In the genomic region with DNA sequence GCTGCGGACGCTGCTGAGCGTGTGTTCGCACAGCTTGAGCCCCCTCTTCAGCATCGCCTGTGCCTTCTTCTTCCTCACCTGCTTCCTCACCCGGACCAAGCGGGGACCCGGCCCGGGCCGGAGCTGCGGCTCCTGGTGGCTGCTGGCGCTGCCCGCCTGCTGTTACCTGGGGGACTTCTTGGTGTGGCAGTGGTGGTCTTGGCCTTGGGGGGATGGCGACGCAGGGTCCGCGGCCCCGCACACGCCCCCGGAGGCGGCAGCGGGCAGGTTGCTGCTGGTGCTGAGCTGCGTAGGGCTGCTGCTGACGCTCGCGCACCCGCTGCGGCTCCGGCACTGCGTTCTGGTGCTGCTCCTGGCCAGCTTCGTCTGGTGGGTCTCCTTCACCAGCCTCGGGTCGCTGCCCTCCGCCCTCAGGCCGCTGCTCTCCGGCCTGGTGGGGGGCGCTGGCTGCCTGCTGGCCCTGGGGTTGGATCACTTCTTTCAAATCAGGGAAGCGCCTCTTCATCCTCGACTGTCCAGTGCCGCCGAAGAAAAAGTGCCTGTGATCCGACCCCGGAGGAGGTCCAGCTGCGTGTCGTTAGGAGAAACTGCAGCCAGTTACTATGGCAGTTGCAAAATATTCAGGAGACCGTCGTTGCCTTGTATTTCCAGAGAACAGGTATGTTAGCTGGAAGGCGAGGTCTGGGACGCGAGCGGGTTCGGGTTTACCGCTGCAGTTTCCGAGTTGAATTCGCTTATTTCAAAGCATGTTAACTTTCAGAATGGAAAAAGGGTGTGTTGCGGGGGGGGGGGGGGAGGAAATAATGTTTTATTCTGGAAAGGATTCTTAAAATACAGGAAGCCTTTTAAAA, we compare ENCODE assay signal across 8 cellular contexts. TPM values are rescaled to one million over a fixed set of nuclear protein-coding genes. Genes with fewer than 3 reads are reported as not detected.
DNase-seq lines count a peak whose midpoint lies in the region; ATAC-seq, FAIRE-seq and TF ChIP-seq lines count a peak whose summit lies in the region.

No MANE protein-coding gene starts in this region.

- intact Hi-C loops in HCT116 (cut with micrococcal nuclease) = loop anchor here (10.0 kb wide), 1 partner anchor 250 kb away; a partner anchor contains a TSS

- peak overlapping the region; percentile 73 for H3K27ac ChIP-seq in HCT116 (ENCODE audit: low read depth, low read length)
- H3K27ac ChIP-seq in mesodermal cell (ENCODE audit: low read depth, low read length, severe bottlenecking) = no peak overlapping the region

- BruUV-seq in HCT116 (replicated peaks; lab: Mats Ljungman, UMichigan) = no TSS peak

- 1% methylated on average over 47 to 55 of the region's 56 CpGs for WGBS in mesodermal cell (ENCODE audit: insufficient coverage in 2 of 2), 2 experiments

- no peaks in the 10 kb centered on the region for H3K9me3 Mint-ChIP-seq in stimulated activated naive CD8-positive, alpha-beta T cell treated with anti-CD3 and anti-CD28 coated beads, Interleukin-15, Interleukin-2, amounts not matched to agents 100 ng/mL and 50 ng/mL, for 24 hours

- TF ChIP-seq RAD21 in HCT116 (IDR thresholded peaks at IDR 0.05; ENCODE audit: low read depth) = no peak

- H3K4me3 Mint-ChIP-seq in stimulated activated naive CD8-positive, alpha-beta T cell treated with anti-CD3 and anti-CD28 coated beads, Interleukin-15, Interleukin-2, amounts not matched to agents 100 ng/mL and 50 ng/mL, for 24 hours = peak overlapping the region; percentile 93

- TF ChIP-seq CTCF in HCT116 (IDR thresholded peaks at IDR 0.05 in 2 of 3, conservative IDR thresholded peaks at IDR 0.05 in 1 of 3; ENCODE audit: borderline replicate concordance in 1 of 3, insufficient read depth in 1 of 3, low read depth in 2 of 3, low read length in 2 of 3) = peak in 1 of 3 experiments; percentile 13; a peak in 1 of 6 replicates

- FAIRE-seq in GM12891 (lab: Jason Lieb, UNC) = peak; percentile 45

- CTCF ChIA-PET in HCT116 (lab: Charles Lee) = interaction anchor here (1.0 kb wide), 1 partner anchor 264 kb away, joined by 3 read pairs; no protein-coding TSS in a partner anchor

- peak overlapping the region; percentile 77 for H3K27ac Mint-ChIP-seq in stimulated activated naive CD8-positive, alpha-beta T cell treated with anti-CD3 and anti-CD28 coated beads, Interleukin-15, Interleukin-2, amounts not matched to agents 100 ng/mL and 50 ng/mL, for 24 hours

- peaks cover 53% of the 10 kb centered on the region for H3K36me3 Mint-ChIP-seq in stimulated activated naive CD8-positive, alpha-beta T cell treated with anti-CD3 and anti-CD28 coated beads, Interleukin-15, Interleukin-2, amounts not matched to agents 100 ng/mL and 50 ng/mL, for 24 hours (ENCODE audit: low read depth)

- RAD21 ChIA-PET in HCT116 (lab: Charles Lee; ENCODE audit: low non-redundant PET in 1 of 2, low total read pairs in 2 of 2, uncharacterized antibody in 2 of 2, unreplicated experiment in 2 of 2) = no interaction called here

- H3K9me3 ChIP-seq in HCT116 (ENCODE audit: control insufficient read depth in 1 of 2, insufficient read depth in 1 of 2, low read depth in 1 of 2, low read length in 2 of 2) = no peaks in the 10 kb centered on the region
- no peaks in the 10 kb centered on the region for H3K9me3 ChIP-seq in mesodermal cell (ENCODE audit: control insufficient read depth, low read length)

- H3K9me2 ChIP-seq in HCT116 (ENCODE audit: insufficient read depth) = no peaks in the 10 kb centered on the region

- peaks cover 62% of the 10 kb centered on the region for H3K4me1 Mint-ChIP-seq in stimulated activated naive CD8-positive, alpha-beta T cell treated with anti-CD3 and anti-CD28 coated beads, Interleukin-15, Interleukin-2, amounts not matched to agents 100 ng/mL and 50 ng/mL, for 24 hours (ENCODE audit: low read depth)

- DNase-seq in GM12891 (ENCODE audit: insufficient read length, low spot score) (peak; percentile 22), HCT116 (ENCODE audit: low read depth, low spot score) (peak; percentile 12), MV-4-11 (lab: John Stamatoyannopoulos, UW) (peak; percentile 20), ecto neural progenitor cell (ENCODE audit: low spot score) (peak; percentile 73), amniotic stem cell (lab: John Stamatoyannopoulos, UW) (no peak)
- DNase-seq in activated CD4-positive, alpha-beta T cell treated with anti-CD3 and anti-CD28 coated beads, Interleukin-2, amount 50 U/mL, for 1 hour = peak; percentile 43

- H2AFZ ChIP-seq in HCT116 (ENCODE audit: low read depth, low read length, poor library complexity, severe bottlenecking) = peak overlapping the region; percentile 26

- H4K20me1 ChIP-seq in HCT116 (ENCODE audit: insufficient read depth) = no peaks in the 10 kb centered on the region

- peak; percentile 41 for ATAC-seq in HCT116

- TF ChIP-seq POLR2A in GM12891 (IDR thresholded peaks at IDR 0.05; ENCODE audit: low read depth, low read length) (no peak), HCT116 (IDR thresholded peaks at IDR 0.05; ENCODE audit: borderline replicate concordance, extremely low read depth, insufficient read depth, insufficient read length) (no peak)

- H3K27me3 Mint-ChIP-seq in stimulated activated naive CD8-positive, alpha-beta T cell treated with anti-CD3 and anti-CD28 coated beads, Interleukin-15, Interleukin-2, amounts not matched to agents 100 ng/mL and 50 ng/mL, for 24 hours = peaks cover 6% of the 10 kb centered on the region

- H3K9ac ChIP-seq in HCT116 (ENCODE audit: low read length) = peak overlapping the region; percentile 75

- H3K4me2 ChIP-seq in HCT116 (ENCODE audit: low read length) = peak overlapping the region; percentile 98

- H3K36me3 ChIP-seq in HCT116 (ENCODE audit: control insufficient read depth in 1 of 2, insufficient read depth in 2 of 2, low read length in 2 of 2) (no peaks in the 10 kb centered on the region), mesodermal cell (ENCODE audit: control insufficient read depth, insufficient read depth, low read length) (no peaks in the 10 kb centered on the region)

- POLR2A ChIA-PET in HCT116 (lab: Charles Lee) = no interaction called here

- peaks cover 16% of the 10 kb centered on the region for H3K79me2 ChIP-seq in HCT116 (ENCODE audit: insufficient read depth, low read length)

- H3K27me3 ChIP-seq in HCT116 (ENCODE audit: insufficient read depth, low read length) = peaks cover 9% of the 10 kb centered on the region; the same call in 1 of the 2 replicates

- H3K4me3 ChIP-seq in HCT116 (replicated peaks in 1 of 2; ENCODE audit: low read depth in 1 of 2, low read length in 2 of 2) (peak overlapping the region; percentile 71 to 81), mesodermal cell (ENCODE audit: extremely low read depth, insufficient read depth, low read length, poor library complexity, severe bottlenecking) (peak overlapping the region; percentile 69)

- peaks cover 7 to 28% of the 10 kb centered on the region in 2 experiments; a peak in 3 of 4 replicates for H3K4me1 ChIP-seq in HCT116 (ENCODE audit: control insufficient read depth in 1 of 2, insufficient read depth in 2 of 2, low read length in 2 of 2)
- peaks cover 8% of the 10 kb centered on the region for H3K4me1 ChIP-seq in mesodermal cell (ENCODE audit: control insufficient read depth, insufficient read depth, low read length, poor library complexity, severe bottlenecking)

TF ChIP-seq in GM12891, 5 proteins besides CTCF, POLR2A, EP300 and RAD21:
- TF ChIP-seq POU2F2 (IDR thresholded peaks at IDR 0.05; ENCODE audit: low read depth, low read length) (no peak), TAF1 (IDR thresholded peaks at IDR 0.05; ENCODE audit: low read depth, low read length) (no peak), POLR2AphosphoS5 (IDR thresholded peaks at IDR 0.05; ENCODE audit: low read depth, low read length) (no peak), PAX5 (IDR thresholded peaks at IDR 0.05; ENCODE audit: insufficient read depth, low read length, severe bottlenecking) (no peak), SPI1 (IDR thresholded peaks at IDR 0.05; ENCODE audit: low read depth, low read length) (no peak)

TF ChIP-seq in HCT116, 20 proteins besides CTCF, POLR2A, EP300 and RAD21:
- TF ChIP-seq ZFX (IDR thresholded peaks at IDR 0.05) = peak; percentile 59; the same call in 1 of the 2 replicates
- TF ChIP-seq, protein P1, sequence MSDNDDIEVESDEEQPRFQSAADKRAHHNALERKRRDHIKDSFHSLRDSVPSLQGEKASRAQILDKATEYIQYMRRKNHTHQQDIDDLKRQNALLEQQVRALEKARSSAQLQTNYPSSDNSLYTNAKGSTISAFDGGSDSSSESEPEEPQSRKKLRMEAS (IDR thresholded peaks at IDR 0.05) = peak; percentile 10; the same call in 1 of the 2 replicates
- TF ChIP-seq TCF7L2 (IDR thresholded peaks at IDR 0.05; ENCODE audit: borderline replicate concordance, extremely low read depth, insufficient read depth, insufficient read length) = no peak

RNA-seq across cellular contexts. Expression of a gene that starts 1.0 kb away (rescaled TPM):
- polyA plus RNA-seq in GM12891 (2012; ENCODE audit: low read depth, missing spikeins) = 0.05 TPM
- total RNA-seq in HCT116 (2021; ENCODE audit: unreplicated experiment) = 6.7 TPM
- 1.3 and 1.5 TPM in 2 replicates for polyA plus RNA-seq in HCT116 (2012)
- 8.5 TPM for polyA plus RNA-seq in mesodermal cell (2013, experiment 1 of 2)
- polyA plus RNA-seq in mesodermal cell (2013, experiment 2 of 2) = 7.9 TPM
